ENCODE assay signal across 40 cellular contexts in the genomic region with DNA sequence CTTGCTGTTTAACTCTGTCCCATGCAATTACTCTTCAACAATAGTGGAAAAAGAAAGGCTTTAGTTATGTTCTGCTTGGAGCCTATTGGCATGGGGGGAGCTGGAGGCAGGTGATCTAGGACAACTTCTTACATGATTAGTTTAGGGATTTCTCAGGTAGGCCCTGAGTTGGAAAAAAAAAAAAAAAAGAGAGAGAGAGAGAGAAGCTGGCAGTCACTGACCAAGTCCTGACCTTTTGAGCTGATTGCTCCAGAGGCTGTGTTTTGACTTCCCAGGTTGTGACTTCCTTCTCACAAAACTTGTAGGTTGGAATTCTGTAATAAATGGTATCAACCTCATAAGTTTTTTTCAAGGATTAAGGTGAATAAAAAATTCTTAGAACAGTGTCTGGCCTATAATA. TPM values are rescaled to one million over a fixed set of nuclear protein-coding genes. Genes with fewer than 3 reads are reported as not detected.
"Had no signal": no experiment of that assay in that cellular context is flagged by ENCODE, and none has a peak within 500 bp of the region (broad histone marks: within the 10 kb centered on the region; RNA-seq: fewer than 3 reads in every experiment).

No MANE protein-coding gene starts in this region.

- DNase-seq: activated B cell treated with CpG ODN at 0.5 μM for 24 hours; activated CD4-positive, alpha-beta memory T cell treated with anti-CD3 and anti-CD28 coated beads for 36 hours; activated CD4-positive, alpha-beta T cell treated with anti-CD3 and anti-CD28 coated beads for 36 hours; activated CD8-positive, alpha-beta memory T cell treated with anti-CD3 and anti-CD28 coated beads, Interleukin-2, amount 10 ng/mL, durations not matched to agents 7 days and 5 days; activated CD8-positive, alpha-beta memory T cell treated with anti-CD3 and anti-CD28 coated beads, Interleukin-2, amount 50 U/mL, for 4 hours; activated CD8-positive, alpha-beta T cell treated with anti-CD3 and anti-CD28 coated beads, Interleukin-2, amount 10 ng/mL, durations not matched to agents 7 days and 5 days; activated effector memory CD4-positive, alpha-beta T cell treated with anti-CD3 and anti-CD28 coated beads, Interleukin-2, amount 50 U/mL, for 16 hours; activated naive CD4-positive, alpha-beta T cell treated with anti-CD3 and anti-CD28 coated beads for 36 hours; activated naive CD8-positive, alpha-beta T cell treated with anti-CD3 and anti-CD28 coated beads for 36 hours; activated naive CD8-positive, alpha-beta T cell treated with anti-CD3 and anti-CD28 coated beads, Interleukin-2, amount 50 U/mL, for 24 hours; activated T-cell treated with anti-CD3 and anti-CD28 coated beads, Interleukin-2, amount 50 U/mL, for 1 hour; activated T-cell treated with anti-CD3 and anti-CD28 coated beads, Interleukin-2, amount 50 U/mL, for 48 hours; adrenal gland; amygdala; aorta; body of pancreas; caudate nucleus; cortex of kidney; dermis blood vessel endothelial cell; effector CD4-positive, alpha-beta T cell; effector memory CD8-positive, alpha-beta T cell; esophagus squamous epithelium; head of caudate nucleus; T-helper 1 cell; T-helper 17 cell; T1000; WERI-Rb-1 had no signal

- ATAC-seq: activated CD4-positive, alpha-beta T cell treated with anti-CD3 and anti-CD28 coated beads for 36 hours; activated CD4-positive, CD25-positive, alpha-beta regulatory T cell treated with anti-CD3 and anti-CD28 coated beads, Interleukin-2, amount 50 U/mL, for 24 hours; activated CD8-positive, alpha-beta memory T cell treated with anti-CD3 and anti-CD28 coated beads, Interleukin-2, amount 10 ng/mL, durations not matched to agents 7 days and 5 days; activated CD8-positive, alpha-beta T cell treated with anti-CD3 and anti-CD28 coated beads, Interleukin-2, amount 10 ng/mL, durations not matched to agents 7 days and 5 days; activated naive CD8-positive, alpha-beta T cell treated with anti-CD3 and anti-CD28 coated beads, Interleukin-2, amount 50 U/mL, for 24 hours; body of pancreas; effector memory CD8-positive, alpha-beta T cell; T-helper 17 cell had no signal

- H3K9me3 Mint-ChIP-seq: activated B cell treated with CpG ODN at 0.5 μM for 24 hours; activated CD4-positive, alpha-beta memory T cell treated with anti-CD3 and anti-CD28 coated beads for 36 hours; activated CD4-positive, alpha-beta T cell treated with anti-CD3 and anti-CD28 coated beads, Interleukin-2, amount 10 ng/mL, durations not matched to agents 24 days and 14 days; activated naive CD4-positive, alpha-beta T cell treated with anti-CD3 and anti-CD28 coated beads for 36 hours; activated naive CD4-positive, alpha-beta T cell treated with anti-CD3 and anti-CD28 coated beads, Interleukin-2, amount 50 U/mL, for 24 hours; activated naive CD8-positive, alpha-beta T cell treated with anti-CD3 and anti-CD28 coated beads for 36 hours; activated naive CD8-positive, alpha-beta T cell treated with anti-CD3 and anti-CD28 coated beads, Interleukin-2, amount 50 U/mL, for 24 hours; activated T-helper 1 cell treated with anti-CD3 and anti-CD28 coated beads, Interleukin-12 subunit alpha, Interleukin-12 subunit beta, Interleukin-2, Interleukin-4 antibody, amounts not matched to agents 30 ng/mL and 10 ng/mL and 1 ng/mL, durations not matched to agents 14 hours and 24 hours and 36 hours; activated T-helper 2 cell treated with anti-CD3 and anti-CD28 coated beads, Interferon-gamma antibody, Interleukin-2, Interleukin-4, amounts not matched to agents 10 μg/mL and 5 μg/mL and 100 μg/mL, durations not matched to agents 14 hours and 24 hours and 36 hours; effector memory CD8-positive, alpha-beta T cell; T-helper 2 cell treated with Interferon-gamma antibody and Interleukin-4, amounts not matched to agents 5 μg/mL and 100 μg/mL, for 36 hours had no signal

- H3K9me3 ChIP-seq: adrenal gland, body of pancreas, esophagus squamous epithelium had no signal

- H3K36me3 ChIP-seq: adrenal gland, esophagus squamous epithelium, WERI-Rb-1 had no signal

- FAIRE-seq: colon, frontal cortex had no signal

- H3K27me3 Mint-ChIP-seq: effector memory CD8-positive, alpha-beta T cell had no signal

- H3K27me3 ChIP-seq: adrenal gland, body of pancreas, esophagus squamous epithelium had no signal

- H3K4me1 Mint-ChIP-seq: activated B cell treated with CpG ODN at 0.5 μM for 24 hours; activated CD8-positive, alpha-beta memory T cell treated with anti-CD3 and anti-CD28 coated beads, Interleukin-2, amount 10 ng/mL, durations not matched to agents 7 days and 5 days; activated naive CD8-positive, alpha-beta T cell treated with anti-CD3 and anti-CD28 coated beads, Interleukin-2, amount 50 U/mL, for 24 hours; T-helper 17 cell had no signal

- H3K27ac Mint-ChIP-seq: activated B cell treated with CpG ODN at 0.5 μM for 24 hours; activated CD4-positive, alpha-beta memory T cell treated with anti-CD3 and anti-CD28 coated beads for 36 hours; activated CD4-positive, alpha-beta T cell treated with anti-CD3 and anti-CD28 coated beads for 36 hours; activated CD4-positive, alpha-beta T cell treated with anti-CD3 and anti-CD28 coated beads, Interleukin-2, amount 10 ng/mL, durations not matched to agents 24 days and 14 days; activated CD8-positive, alpha-beta memory T cell treated with anti-CD3 and anti-CD28 coated beads, Interleukin-2, amount 10 ng/mL, durations not matched to agents 7 days and 5 days; activated CD8-positive, alpha-beta T cell treated with anti-CD3 and anti-CD28 coated beads, Interleukin-2, amount 10 ng/mL, durations not matched to agents 7 days and 5 days; activated naive CD4-positive, alpha-beta T cell treated with anti-CD3 and anti-CD28 coated beads for 36 hours; activated naive CD4-positive, alpha-beta T cell treated with anti-CD3 and anti-CD28 coated beads, Interleukin-2, amount 50 U/mL, for 24 hours; activated naive CD8-positive, alpha-beta T cell treated with anti-CD3 and anti-CD28 coated beads for 36 hours; activated naive CD8-positive, alpha-beta T cell treated with anti-CD3 and anti-CD28 coated beads, Interleukin-2, amount 50 U/mL, for 24 hours; activated T-helper 1 cell treated with anti-CD3 and anti-CD28 coated beads, Interleukin-12 subunit alpha, Interleukin-12 subunit beta, Interleukin-2, Interleukin-4 antibody, amounts not matched to agents 30 ng/mL and 10 ng/mL and 1 ng/mL, durations not matched to agents 14 hours and 24 hours and 36 hours; activated T-helper 2 cell treated with anti-CD3 and anti-CD28 coated beads, Interferon-gamma antibody, Interleukin-2, Interleukin-4, amounts not matched to agents 10 μg/mL and 5 μg/mL and 100 μg/mL, durations not matched to agents 14 hours and 24 hours and 36 hours; effector memory CD8-positive, alpha-beta T cell; T-helper 17 cell; T-helper 2 cell treated with Interferon-gamma antibody and Interleukin-4, amounts not matched to agents 5 μg/mL and 100 μg/mL, for 36 hours had no signal

- H3K4me3 ChIP-seq: adrenal gland, body of pancreas, esophagus squamous epithelium had no signal

- H3K27ac ChIP-seq: adrenal gland, esophagus squamous epithelium, WERI-Rb-1 had no signal

- H3K4me1 ChIP-seq: adrenal gland, body of pancreas had no signal

- H3K36me3 Mint-ChIP-seq: activated CD4-positive, alpha-beta memory T cell treated with anti-CD3 and anti-CD28 coated beads for 36 hours; activated CD8-positive, alpha-beta memory T cell treated with anti-CD3 and anti-CD28 coated beads, Interleukin-2, amount 10 ng/mL, durations not matched to agents 7 days and 5 days; activated naive CD8-positive, alpha-beta T cell treated with anti-CD3 and anti-CD28 coated beads for 36 hours had no signal

- H3K4me3 Mint-ChIP-seq: activated B cell treated with CpG ODN at 0.5 μM for 24 hours; activated CD4-positive, alpha-beta memory T cell treated with anti-CD3 and anti-CD28 coated beads for 36 hours; activated CD4-positive, alpha-beta T cell treated with anti-CD3 and anti-CD28 coated beads for 36 hours; activated CD4-positive, alpha-beta T cell treated with anti-CD3 and anti-CD28 coated beads, Interleukin-2, amount 10 ng/mL, durations not matched to agents 24 days and 14 days; activated CD8-positive, alpha-beta memory T cell treated with anti-CD3 and anti-CD28 coated beads, Interleukin-2, amount 10 ng/mL, durations not matched to agents 7 days and 5 days; activated CD8-positive, alpha-beta T cell treated with anti-CD3 and anti-CD28 coated beads, Interleukin-2, amount 10 ng/mL, durations not matched to agents 7 days and 5 days; activated naive CD4-positive, alpha-beta T cell treated with anti-CD3 and anti-CD28 coated beads for 36 hours; activated naive CD4-positive, alpha-beta T cell treated with anti-CD3 and anti-CD28 coated beads, Interleukin-2, amount 50 U/mL, for 24 hours; activated naive CD8-positive, alpha-beta T cell treated with anti-CD3 and anti-CD28 coated beads for 36 hours; activated naive CD8-positive, alpha-beta T cell treated with anti-CD3 and anti-CD28 coated beads, Interleukin-2, amount 50 U/mL, for 24 hours; activated T-helper 1 cell treated with anti-CD3 and anti-CD28 coated beads, Interleukin-12 subunit alpha, Interleukin-12 subunit beta, Interleukin-2, Interleukin-4 antibody, amounts not matched to agents 30 ng/mL and 10 ng/mL and 1 ng/mL, durations not matched to agents 14 hours and 24 hours and 36 hours; effector memory CD8-positive, alpha-beta T cell; T-helper 17 cell; T-helper 2 cell treated with Interferon-gamma antibody and Interleukin-4, amounts not matched to agents 5 μg/mL and 100 μg/mL, for 36 hours had no signal

RNA-seq across cellular contexts. Expression of gene C6orf141, which starts 7.8 kb away (rescaled TPM):
- total RNA-seq: activated B cell treated with CpG ODN at 0.5 μM for 24 hours; activated CD4-positive, alpha-beta T cell treated with anti-CD3 and anti-CD28 coated beads, Interleukin-2, amount 10 ng/mL, durations not matched to agents 24 days and 14 days; activated CD8-positive, alpha-beta memory T cell treated with anti-CD3 and anti-CD28 coated beads for 36 hours; activated CD8-positive, alpha-beta memory T cell treated with anti-CD3 and anti-CD28 coated beads, Interleukin-2, amount 10 ng/mL, durations not matched to agents 7 days and 5 days; activated T-helper 1 cell treated with anti-CD3 and anti-CD28 coated beads, Interleukin-12 subunit alpha, Interleukin-12 subunit beta, Interleukin-2, Interleukin-4 antibody, amounts not matched to agents 30 ng/mL and 10 ng/mL and 1 ng/mL, durations not matched to agents 14 hours and 24 hours and 36 hours; activated T-helper 2 cell treated with anti-CD3 and anti-CD28 coated beads, Interferon-gamma antibody, Interleukin-2, Interleukin-4, amounts not matched to agents 10 μg/mL and 5 μg/mL and 100 μg/mL, durations not matched to agents 14 hours and 24 hours and 36 hours; chondrocyte; T-helper 17 cell had no signal
- polyA plus RNA-seq: aorta had no signal

RNA-seq across cellular contexts. Expression of gene GLYATL3, which starts 58.5 kb away (rescaled TPM):
- total RNA-seq: activated B cell treated with CpG ODN at 0.5 μM for 24 hours; activated CD4-positive, alpha-beta memory T cell treated with anti-CD3 and anti-CD28 coated beads for 36 hours; activated CD4-positive, alpha-beta T cell treated with anti-CD3 and anti-CD28 coated beads for 36 hours; activated CD4-positive, alpha-beta T cell treated with anti-CD3 and anti-CD28 coated beads, Interleukin-2, amount 10 ng/mL, durations not matched to agents 24 days and 14 days; activated CD8-positive, alpha-beta memory T cell treated with anti-CD3 and anti-CD28 coated beads for 36 hours; activated CD8-positive, alpha-beta memory T cell treated with anti-CD3 and anti-CD28 coated beads, Interleukin-2, amount 10 ng/mL, durations not matched to agents 7 days and 5 days; activated CD8-positive, alpha-beta T cell treated with anti-CD3 and anti-CD28 coated beads, Interleukin-2, amount 10 ng/mL, durations not matched to agents 7 days and 5 days; activated naive CD4-positive, alpha-beta T cell treated with anti-CD3 and anti-CD28 coated beads for 36 hours; activated naive CD8-positive, alpha-beta T cell treated with anti-CD3 and anti-CD28 coated beads for 36 hours; activated T-helper 1 cell treated with anti-CD3 and anti-CD28 coated beads, Interleukin-12 subunit alpha, Interleukin-12 subunit beta, Interleukin-2, Interleukin-4 antibody, amounts not matched to agents 30 ng/mL and 10 ng/mL and 1 ng/mL, durations not matched to agents 14 hours and 24 hours and 36 hours; activated T-helper 2 cell treated with anti-CD3 and anti-CD28 coated beads, Interferon-gamma antibody, Interleukin-2, Interleukin-4, amounts not matched to agents 10 μg/mL and 5 μg/mL and 100 μg/mL, durations not matched to agents 14 hours and 24 hours and 36 hours; adrenal gland; aorta; body of pancreas; chondrocyte; dermis blood vessel endothelial cell; esophagus squamous epithelium; fibroblast of lung; fibroblast of villous mesenchyme; frontal cortex; T-helper 17 cell had no signal
- polyA plus RNA-seq: adrenal gland, aorta, esophagus, fibroblast of lung had no signal
